In genomic region chr3:190034446-190034845, GRCh38 we compare ENCODE assay signal across 27 cellular contexts.
DNase-seq lines count a peak whose midpoint lies in the region; ATAC-seq, FAIRE-seq and TF ChIP-seq lines count a peak whose summit lies in the region.
"Had no signal": no experiment of that assay in that cellular context is flagged by ENCODE, and none has a peak within 500 bp of the region (broad histone marks: within the 10 kb centered on the region; RNA-seq: fewer than 3 reads in every experiment).

No MANE protein-coding gene starts in this region.

- no peak overlapping the region for H3K4me3 Mint-ChIP-seq in osteocyte (ENCODE audit: unreplicated experiment)
- H3K4me3 Mint-ChIP-seq in activated CD8-positive, alpha-beta T cell treated with anti-CD3 and anti-CD28 coated beads for 36 hours = no peak overlapping the region
- H3K4me3 Mint-ChIP-seq: CD14-positive monocyte; CD4-positive, alpha-beta T cell; CD8-positive, alpha-beta memory T cell; H9; HFFc6 had no signal

- no peaks in the 10 kb centered on the region for H3K27me3 Mint-ChIP-seq in osteocyte (ENCODE audit: unreplicated experiment)
- peaks cover 18% of the 10 kb centered on the region for H3K27me3 Mint-ChIP-seq in activated CD8-positive, alpha-beta T cell treated with anti-CD3 and anti-CD28 coated beads for 36 hours

- TF ChIP-seq POLR2A in HepG2 (IDR thresholded peaks at IDR 0.05; ENCODE audit: insufficient read depth in 1 of 2, low read depth in 2 of 2, low read length in 2 of 2) (no peak), right lobe of liver (IDR thresholded peaks at IDR 0.05) (no peak)

- TF ChIP-seq CTCF in HepG2 (CRISPR knock-in tag; IDR thresholded peaks at IDR 0.05) = no peak
- no peak for TF ChIP-seq CTCF in right lobe of liver (IDR thresholded peaks at IDR 0.05)
- no peak for TF ChIP-seq CTCF in hepatocyte (IDR thresholded peaks at IDR 0.05; ENCODE audit: poor library complexity)
- TF ChIP-seq CTCF in osteocyte (IDR thresholded peaks at IDR 0.05) = no peak
- no peak for TF ChIP-seq CTCF in activated CD8-positive, alpha-beta T cell treated with anti-CD3 and anti-CD28 coated beads for 36 hours (IDR thresholded peaks at IDR 0.05)

- H4K20me1 ChIP-seq in HepG2 (ENCODE audit: insufficient read depth, low read length) (no peaks in the 10 kb centered on the region), hepatocyte (ENCODE audit: insufficient read depth, poor library complexity, severe bottlenecking) (no peaks in the 10 kb centered on the region)
- H4K20me1 ChIP-seq: BLaER1 treated with 17β-estradiol and CSF1 and Interleukin-3, amounts not matched to agents 10 nM and 100 nM had no signal

- DNase-seq in HepG2 (ENCODE audit: low spot score) (no peak), right lobe of liver (no peak), hepatocyte (ENCODE audit: low spot score) (no peak), osteocyte (ENCODE audit: extremely low spot score, unreplicated experiment) (no peak), inferior parietal cortex (ENCODE audit: extremely low spot score) (no peak), occipital lobe (lab: John Stamatoyannopoulos, UW) (no peak)
- no peak for DNase-seq in activated CD8-positive, alpha-beta T cell treated with anti-CD3 and anti-CD28 coated beads for 36 hours
- DNase-seq: 8988T; ACHN; AML-193; BE2C; CD4-positive, alpha-beta T cell; CD8-positive, alpha-beta memory T cell; DMS 273 treated with DMSO at 0.1 percent for 48 hours; DMS79; EL; GDM1; GM23248; H9; HFFc6 had no signal

- H3K9me3 ChIP-seq in HepG2 (ENCODE audit: low read length) (no peaks in the 10 kb centered on the region), right lobe of liver (no peaks in the 10 kb centered on the region), hepatocyte (ENCODE audit: low read depth) (no peaks in the 10 kb centered on the region)
- H3K9me3 ChIP-seq: A549; BE2C; BLaER1 treated with 17β-estradiol and CSF1 and Interleukin-3, amounts not matched to agents 10 nM and 100 nM had no signal

- TF ChIP-seq EP300 in HepG2 (IDR thresholded peaks at IDR 0.05; ENCODE audit: low read depth in 2 of 2, low read length in 2 of 2) = no peak
- TF ChIP-seq EP300 in HepG2 (CRISPR knock-in tag; IDR thresholded peaks at IDR 0.05; ENCODE audit: borderline replicate concordance) = no peak

- in situ Hi-C loops in HepG2 (cut with HindIII; ENCODE audit: extremely low pct_ligation_motif_present, low pct_unique_long_range_greater_than_20kb) = no loop called here

- 24% methylated on average over 3 of the region's 3 CpGs for WGBS in HepG2 (ENCODE audit: low lambda C conversion rate)
- 67% methylated on average over 3 of the region's 3 CpGs for WGBS in right lobe of liver (ENCODE audit: insufficient coverage, low coverage, low lambda C conversion rate, missing lambda C conversion rate)
- WGBS in hepatocyte (ENCODE audit: low lambda C conversion rate, missing lambda C conversion rate) = 96% methylated on average over 3 of the region's 3 CpGs

- H2AFZ ChIP-seq in HepG2 (ENCODE audit: low read length) (no peak overlapping the region), hepatocyte (no peak overlapping the region)
- H2AFZ ChIP-seq: GM23248 had no signal

- H3K4me1 Mint-ChIP-seq in osteocyte (ENCODE audit: unreplicated experiment) = peaks cover 75% of the 10 kb centered on the region
- no peaks in the 10 kb centered on the region for H3K4me1 Mint-ChIP-seq in activated CD8-positive, alpha-beta T cell treated with anti-CD3 and anti-CD28 coated beads for 36 hours (ENCODE audit: low read depth)
- H3K4me1 Mint-ChIP-seq: CD14-positive monocyte; CD8-positive, alpha-beta memory T cell had no signal

- H3K27ac ChIP-seq in HepG2 (ENCODE audit: extremely low read length, insufficient read depth, low read length) (no peak overlapping the region), right lobe of liver (no peak overlapping the region), hepatocyte (peak overlapping the region; percentile 4)
- H3K27ac ChIP-seq: A549; BLaER1 treated with 17β-estradiol and CSF1 and Interleukin-3, amounts not matched to agents 10 nM and 100 nM; GM23248 had no signal

- H3K4me1 ChIP-seq in HepG2 (ENCODE audit: insufficient read depth, low read length) = no peaks in the 10 kb centered on the region
- H3K4me1 ChIP-seq in right lobe of liver = no peaks in the 10 kb centered on the region
- peaks cover 3% of the 10 kb centered on the region for H3K4me1 ChIP-seq in hepatocyte (ENCODE audit: insufficient read depth)
- H3K4me1 ChIP-seq: BE2C had no signal

- no peaks in the 10 kb centered on the region for H3K27me3 ChIP-seq in HepG2 (ENCODE audit: control insufficient read depth in 1 of 2, insufficient read depth in 2 of 2, low read length in 2 of 2)
- no peaks in the 10 kb centered on the region for H3K27me3 ChIP-seq in right lobe of liver
- H3K27me3 ChIP-seq in hepatocyte = no peaks in the 10 kb centered on the region
- H3K27me3 ChIP-seq: BE2C; BLaER1 treated with 17β-estradiol and CSF1 and Interleukin-3, amounts not matched to agents 10 nM and 100 nM had no signal

- peaks cover 2% of the 10 kb centered on the region for H3K36me3 Mint-ChIP-seq in osteocyte (ENCODE audit: unreplicated experiment)
- H3K36me3 Mint-ChIP-seq in activated CD8-positive, alpha-beta T cell treated with anti-CD3 and anti-CD28 coated beads for 36 hours (ENCODE audit: low read depth) = no peaks in the 10 kb centered on the region
- H3K36me3 Mint-ChIP-seq: CD14-positive monocyte; CD8-positive, alpha-beta memory T cell had no signal

- H3K36me3 ChIP-seq in HepG2 (replicated peaks in 1 of 2; ENCODE audit: control insufficient read depth in 1 of 2, insufficient read depth in 2 of 2, low read length in 2 of 2) (no peaks in the 10 kb centered on the region), right lobe of liver (no peaks in the 10 kb centered on the region), hepatocyte (replicated peaks; ENCODE audit: insufficient read depth, low read depth) (no peaks in the 10 kb centered on the region)
- H3K36me3 ChIP-seq: BE2C; BLaER1 treated with 17β-estradiol and CSF1 and Interleukin-3, amounts not matched to agents 10 nM and 100 nM had no signal

- no peaks in the 10 kb centered on the region for H3K9me2 ChIP-seq in hepatocyte (replicated peaks; ENCODE audit: insufficient read depth)

- CTCF ChIA-PET in HepG2 (lab: Yijun Ruan, JAX; ENCODE audit: low intra/inter-chr PET ratio, low total read pairs) = no interaction called here
- CTCF ChIA-PET in activated CD8-positive, alpha-beta T cell treated with anti-CD3 and anti-CD28 coated beads for 36 hours (lab: Charles Lee) = interaction anchor here (1.3 kb wide), 1 partner anchor 42 kb away, joined by 3 read pairs; no protein-coding TSS in a partner anchor

- ATAC-seq in HepG2 = no peak
- no peak for ATAC-seq in right lobe of liver
- ATAC-seq in activated CD8-positive, alpha-beta T cell treated with anti-CD3 and anti-CD28 coated beads for 36 hours = no peak
- ATAC-seq: A549, GM12878, HCT116 had no signal

- H3K27ac Mint-ChIP-seq in osteocyte (ENCODE audit: unreplicated experiment) = peak overlapping the region; percentile 97
- H3K27ac Mint-ChIP-seq in activated CD8-positive, alpha-beta T cell treated with anti-CD3 and anti-CD28 coated beads for 36 hours = no peak overlapping the region
- H3K27ac Mint-ChIP-seq: CD14-positive monocyte; CD4-positive, alpha-beta T cell; CD8-positive, alpha-beta memory T cell; HFFc6 had no signal

- H3K79me2 ChIP-seq in HepG2 (ENCODE audit: insufficient read depth, low read length) (no peaks in the 10 kb centered on the region), hepatocyte (no peaks in the 10 kb centered on the region)

- no peak for TF ChIP-seq RAD21 in HepG2 (CRISPR knock-in tag; IDR thresholded peaks at IDR 0.05)

- no peak overlapping the region for H3K9ac ChIP-seq in HepG2 (ENCODE audit: insufficient read depth, low read depth, low read length)
- H3K9ac ChIP-seq: BLaER1 treated with 17β-estradiol and CSF1 and Interleukin-3, amounts not matched to agents 10 nM and 100 nM; GM23248 had no signal

- POLR2A ChIA-PET in HepG2 (lab: Yijun Ruan, JAX) = no interaction called here
- POLR2A ChIA-PET in activated CD8-positive, alpha-beta T cell treated with anti-CD3 and anti-CD28 coated beads for 36 hours (lab: Charles Lee) = no interaction called here

- H3K9me3 Mint-ChIP-seq in osteocyte (ENCODE audit: unreplicated experiment) = no peaks in the 10 kb centered on the region
- H3K9me3 Mint-ChIP-seq in activated CD8-positive, alpha-beta T cell treated with anti-CD3 and anti-CD28 coated beads for 36 hours = no peaks in the 10 kb centered on the region
- H3K9me3 Mint-ChIP-seq: CD4-positive, alpha-beta T cell; CD8-positive, alpha-beta memory T cell; H9; HFFc6 had no signal

- intact Hi-C loops in HepG2 (cut with micrococcal nuclease; ENCODE audit: unreplicated experiment) = loop anchor here (10.0 kb wide), 1 partner anchor 70 kb away; no protein-coding TSS in a partner anchor
- intact Hi-C loops in right lobe of liver (cut with DNase I) = no loop called here
- intact Hi-C loops in activated CD8-positive, alpha-beta T cell treated with anti-CD3 and anti-CD28 coated beads for 36 hours (cut with micrococcal nuclease) = no loop called here

- no peak overlapping the region for H3K4me3 ChIP-seq in HepG2 (replicated peaks in 1 of 3; ENCODE audit: insufficient read depth in 1 of 3, low read depth in 2 of 3, low read length in 3 of 3)
- H3K4me3 ChIP-seq in right lobe of liver = no peak overlapping the region
- no peak overlapping the region for H3K4me3 ChIP-seq in hepatocyte
- H3K4me3 ChIP-seq: A549; BLaER1 treated with 17β-estradiol and CSF1 and Interleukin-3, amounts not matched to agents 10 nM and 100 nM; GM12878; GM23248 had no signal

- no peak overlapping the region for H3K4me2 ChIP-seq in HepG2 (ENCODE audit: low read depth, low read length)
- H3K4me2 ChIP-seq in hepatocyte = no peak overlapping the region
- H3K4me2 ChIP-seq: A549; BLaER1 treated with 17β-estradiol and CSF1 and Interleukin-3, amounts not matched to agents 10 nM and 100 nM had no signal

- FAIRE-seq in HepG2 (lab: Jason Lieb, UNC) = no peak
- FAIRE-seq: A549, D721Med, GM18507 had no signal

- no TSS peak for BruUV-seq in HepG2 (replicated peaks; lab: Mats Ljungman, UMichigan)

TF ChIP-seq in HepG2, 621 proteins besides CTCF, POLR2A, EP300 and RAD21:
- TF ChIP-seq ATF7 (IDR thresholded peaks at IDR 0.05) (peak; percentile 33; the same call in 1 of the 2 replicates), ATF7 (CRISPR knock-in tag; IDR thresholded peaks at IDR 0.05) (no peak), ZIK1 (CRISPR knock-in tag; IDR thresholded peaks at IDR 0.05; ENCODE audit: borderline replicate concordance, low read depth) (no peak)
